ENCODE assay signal across 7 cellular contexts in the genomic region with DNA sequence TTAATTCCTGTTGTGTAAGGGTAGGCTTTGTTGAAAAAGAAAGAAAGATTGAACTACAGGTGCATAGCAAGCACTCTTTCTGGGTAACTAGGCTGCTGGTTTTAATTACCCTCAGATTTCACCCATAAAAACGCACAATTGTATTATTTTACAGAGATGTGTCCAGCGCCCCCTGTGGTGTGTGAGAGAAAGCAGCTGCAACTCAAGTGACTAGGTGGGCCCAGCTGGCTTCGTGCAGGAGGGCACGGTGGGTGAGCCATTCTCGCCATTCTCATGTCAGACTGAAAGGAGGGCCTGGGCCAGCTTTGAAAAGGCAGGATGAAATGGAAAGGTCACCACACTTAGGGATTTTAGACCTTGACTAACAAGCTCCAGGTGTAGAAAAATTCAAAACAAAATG.
DNase-seq lines count a peak whose midpoint lies in the region; ATAC-seq and TF ChIP-seq lines count a peak whose summit lies in the region.

No MANE protein-coding gene starts in this region.

- no peaks in the 10 kb centered on the region for H3K9me3 Mint-ChIP-seq in neural crest cell

- CTCF ChIA-PET in mammary epithelial cell (lab: Charles Lee; ENCODE audit: low non-redundant PET), result interaction anchor here (0.6 kb wide), 1 partner anchor 12 kb away, joined by 4 read pairs; no protein-coding TSS in a partner anchor

- no peak overlapping the region for H3K4me2 ChIP-seq in mammary epithelial cell (ENCODE audit: insufficient read depth, low read depth, low read length)

- no peaks in the 10 kb centered on the region for H4K20me1 ChIP-seq in mammary epithelial cell (ENCODE audit: insufficient read depth, low read length)

- no peaks in the 10 kb centered on the region for H3K9me3 ChIP-seq in mammary epithelial cell (replicated peaks; ENCODE audit: insufficient read depth, low read length)

- peak; percentile 57 for ATAC-seq in GM18909 (IDR thresholded peaks at IDR 0.05; ENCODE audit: poor library complexity, unreplicated experiment)
- ATAC-seq in HG03045 (IDR thresholded peaks at IDR 0.05; ENCODE audit: unreplicated experiment), result no peak

- dilution Hi-C loops in mammary epithelial cell (cut with HindIII; ENCODE audit: low sequenced_read_pairs), result no loop called here

- H3K4me3 Mint-ChIP-seq in neural crest cell, result peak overlapping the region; percentile 19

- peaks cover 13% of the 10 kb centered on the region for H3K36me3 ChIP-seq in mammary epithelial cell (ENCODE audit: insufficient read depth, low read length)

- peak; percentile 37 to 56 for TF ChIP-seq CTCF in mammary epithelial cell (conservative IDR thresholded peaks at IDR 0.05 in 1 of 2, IDR thresholded peaks at IDR 0.05 in 1 of 2; ENCODE audit: extremely low read depth in 1 of 2, insufficient read depth in 1 of 2, low read depth in 1 of 2, low read length in 2 of 2)
- peak; percentile 68 for TF ChIP-seq CTCF in neural crest cell (conservative IDR thresholded peaks at IDR 0.05)

- no peak overlapping the region for H3K9ac ChIP-seq in mammary epithelial cell (ENCODE audit: insufficient read depth, low read length)

- H3K36me3 Mint-ChIP-seq in neural crest cell (ENCODE audit: low read depth), result peaks cover 54% of the 10 kb centered on the region

- no peak overlapping the region for H3K4me3 ChIP-seq in mammary epithelial cell (replicated peaks in 1 of 3; ENCODE audit: insufficient read depth in 1 of 3, low read depth in 2 of 3, low read length in 3 of 3)

- in situ Hi-C loops in mammary epithelial cell (cut with MboI; ENCODE audit: low sequenced_read_pairs in 2 of 2), result loop anchor here in 1 of 2 donors (25.0 kb wide), 1 partner anchor 91 kb away; no protein-coding TSS in a partner anchor

- H3K27ac ChIP-seq in mammary epithelial cell (ENCODE audit: insufficient read depth, low read depth, low read length), result no peak overlapping the region

- H3K27me3 Mint-ChIP-seq in neural crest cell (ENCODE audit: low read depth), result no peaks in the 10 kb centered on the region

- H2AFZ ChIP-seq in mammary epithelial cell (ENCODE audit: low read depth, low read length), result no peak overlapping the region

- H3K27ac Mint-ChIP-seq in neural crest cell (ENCODE audit: unreplicated experiment), result no peak overlapping the region

- peaks cover 27% of the 10 kb centered on the region for H3K4me1 Mint-ChIP-seq in neural crest cell

- no peaks in the 10 kb centered on the region for H3K27me3 ChIP-seq in mammary epithelial cell (ENCODE audit: insufficient read depth, low read length)

- H3K4me1 ChIP-seq in mammary epithelial cell (ENCODE audit: insufficient read depth, low read length), result no peaks in the 10 kb centered on the region

- 68% methylated on average over 5 of the region's 5 CpGs for WGBS in mammary epithelial cell (ENCODE audit: low coverage, missing lambda C conversion rate)

- DNase-seq in SW480 (ENCODE audit: low spot score), result peak; percentile 1
- DNase-seq in mammary epithelial cell, result no peak
- DNase-seq in neural crest cell (ENCODE audit: low read depth, low spot score), result peak; percentile 45
- DNase-seq in foreskin melanocyte, result no peak
- DNase-seq in RPMI8226, result no peak

- BruUV-seq in mammary epithelial cell (replicated peaks; lab: Mats Ljungman, UMichigan), result TSS peak; percentile 31

- intact Hi-C loops in mammary epithelial cell (cut with micrococcal nuclease), result loop anchor here (10.0 kb wide), 1 partner anchor 93 kb away; no protein-coding TSS in a partner anchor

- no peaks in the 10 kb centered on the region for H3K79me2 ChIP-seq in mammary epithelial cell (ENCODE audit: insufficient read depth, low read length)

Comparison
In these comparisons a context has a peak if more than half of its experiments do, and no peak if none do; other contexts are left out.
1. DNase-seq: peak in SW480 (single experiment) and neural crest cell (single experiment); none in mammary epithelial cell (single experiment), foreskin melanocyte (single experiment) and RPMI8226 (single experiment).